In genomic region chr14:103119527-103119926, GRCh38 we compare ENCODE assay signal across 11 cellular contexts. TPM values are rescaled to one million over a fixed set of nuclear protein-coding genes. Genes with fewer than 3 reads are reported as not detected.
"Had no signal": no experiment of that assay in that cellular context is flagged by ENCODE, and none has a peak within 500 bp of the region (broad histone marks: within the 10 kb centered on the region; RNA-seq: fewer than 3 reads in every experiment).

No MANE protein-coding gene starts in this region.

RNA-seq across cellular contexts. Expression of gene TNFAIP2, which starts 3.7 kb away (rescaled TPM):
- total RNA-seq: OCI-LY7 had no signal

RNA-seq across cellular contexts. Expression of gene EXOC3L4, which starts 25.0 kb away (rescaled TPM):
- total RNA-seq: activated CD4-positive, alpha-beta memory T cell treated with anti-CD3 and anti-CD28 coated beads for 36 hours; activated CD4-positive, alpha-beta T cell treated with anti-CD3 and anti-CD28 coated beads, Interleukin-2, amount 10 ng/mL, durations not matched to agents 7 days and 5 days; activated naive CD4-positive, alpha-beta T cell treated with anti-CD3 and anti-CD28 coated beads, Interleukin-2, amount 50 U/mL, for 72 hours; activated T-cell treated with anti-CD3 and anti-CD28 coated beads, Interleukin-2, amount 50 U/mL, for 4 hours; ascending aorta; OCI-LY7; SJCRH30; T-helper 2 cell treated with Interferon-gamma antibody and Interleukin-4, amounts not matched to agents 100 ng/mL and 5 ng/mL, for 36 hours had no signal

RNA-seq across cellular contexts. Expression of gene LBHD2, which starts 35.5 kb away (rescaled TPM):
- total RNA-seq: activated CD4-positive, alpha-beta memory T cell treated with anti-CD3 and anti-CD28 coated beads for 36 hours; activated CD4-positive, alpha-beta T cell treated with anti-CD3 and anti-CD28 coated beads, Interleukin-2, amount 10 ng/mL, durations not matched to agents 7 days and 5 days; activated naive CD4-positive, alpha-beta T cell treated with anti-CD3 and anti-CD28 coated beads, Interleukin-2, amount 50 U/mL, for 72 hours; activated T-cell treated with anti-CD3 and anti-CD28 coated beads, Interleukin-2, amount 50 U/mL, for 4 hours; ascending aorta; body of pancreas; OCI-LY7; Right ventricle myocardium superior; SJCRH30; T-helper 2 cell treated with Interferon-gamma antibody and Interleukin-4, amounts not matched to agents 100 ng/mL and 5 ng/mL, for 36 hours had no signal
- polyA plus RNA-seq: SK-N-SH had no signal
